In the genomic region with DNA sequence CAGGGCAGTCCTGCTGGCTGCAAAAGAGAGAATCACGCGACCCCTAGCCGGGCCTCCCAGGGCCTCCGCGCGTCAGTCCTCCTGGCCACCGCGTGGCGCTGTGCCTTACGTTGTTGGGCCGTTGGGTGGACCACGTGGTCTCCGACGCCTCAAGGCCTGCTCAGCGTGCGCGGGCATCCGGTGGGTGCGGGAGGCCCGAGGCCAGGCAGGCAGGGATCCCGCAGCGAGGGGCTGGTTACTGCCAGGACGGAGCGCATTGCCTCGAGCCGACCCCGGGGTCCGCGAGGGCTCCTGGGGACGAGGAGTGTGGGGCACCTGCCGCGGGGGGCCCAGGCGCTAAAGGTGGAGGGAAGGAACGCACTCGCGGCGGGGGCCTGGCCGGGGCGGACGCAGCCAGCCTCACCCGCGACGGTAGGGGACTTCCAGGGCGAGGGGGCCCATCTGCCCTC, we compare ENCODE assay signal across 2 cellular contexts.
TF ChIP-seq lines count a peak whose summit lies in the region.

A gene with protein sequence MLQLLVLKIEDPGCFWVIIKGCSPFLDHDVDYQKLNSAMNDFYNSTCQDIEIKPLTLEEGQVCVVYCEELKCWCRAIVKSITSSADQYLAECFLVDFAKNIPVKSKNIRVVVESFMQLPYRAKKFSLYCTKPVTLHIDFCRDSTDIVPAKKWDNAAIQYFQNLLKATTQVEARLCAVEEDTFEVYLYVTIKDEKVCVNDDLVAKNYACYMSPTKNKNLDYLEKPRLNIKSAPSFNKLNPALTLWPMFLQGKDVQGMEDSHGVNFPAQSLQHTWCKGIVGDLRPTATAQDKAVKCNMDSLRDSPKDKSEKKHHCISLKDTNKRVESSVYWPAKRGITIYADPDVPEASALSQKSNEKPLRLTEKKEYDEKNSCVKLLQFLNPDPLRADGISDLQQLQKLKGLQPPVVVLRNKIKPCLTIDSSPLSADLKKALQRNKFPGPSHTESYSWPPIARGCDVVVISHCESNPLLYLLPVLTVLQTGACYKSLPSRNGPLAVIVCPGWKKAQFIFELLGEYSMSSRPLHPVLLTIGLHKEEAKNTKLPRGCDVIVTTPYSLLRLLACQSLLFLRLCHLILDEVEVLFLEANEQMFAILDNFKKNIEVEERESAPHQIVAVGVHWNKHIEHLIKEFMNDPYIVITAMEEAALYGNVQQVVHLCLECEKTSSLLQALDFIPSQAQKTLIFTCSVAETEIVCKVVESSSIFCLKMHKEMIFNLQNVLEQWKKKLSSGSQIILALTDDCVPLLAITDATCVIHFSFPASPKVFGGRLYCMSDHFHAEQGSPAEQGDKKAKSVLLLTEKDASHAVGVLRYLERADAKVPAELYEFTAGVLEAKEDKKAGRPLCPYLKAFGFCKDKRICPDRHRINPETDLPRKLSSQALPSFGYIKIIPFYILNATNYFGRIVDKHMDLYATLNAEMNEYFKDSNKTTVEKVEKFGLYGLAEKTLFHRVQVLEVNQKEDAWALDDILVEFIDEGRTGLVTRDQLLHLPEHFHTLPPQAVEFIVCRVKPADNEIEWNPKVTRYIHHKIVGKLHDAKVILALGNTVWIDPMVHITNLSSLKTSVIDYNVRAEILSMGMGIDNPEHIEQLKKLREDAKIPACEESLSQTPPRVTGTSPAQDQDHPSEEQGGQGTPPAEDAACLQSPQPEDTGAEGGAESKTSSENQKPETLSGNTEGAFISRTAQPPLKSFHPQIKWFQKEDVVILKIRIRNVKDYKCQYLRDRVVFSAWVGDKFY (N-terminal part only) (plus strand): TSS at position 157 of the 449 bp plus-strand sequence. CDS start 306 bp downstream, outside the sequence.

TF ChIP-seq in HEK293, 187 proteins besides CTCF, POLR2A, EP300 and RAD21:
- TF ChIP-seq KLF8 (tag by site-specific recombination; IDR thresholded peaks at IDR 0.05) (peak; percentile 25; the same call in 1 of the 2 replicates), ZBTB48 (tag by site-specific recombination; IDR thresholded peaks at IDR 0.05) (no peak), ZNF202 (tag by site-specific recombination; IDR thresholded peaks at IDR 0.05; ENCODE audit: borderline replicate concordance) (peak; percentile 100), ZNF16 (tag by site-specific recombination; IDR thresholded peaks at IDR 0.05; ENCODE audit: low read depth) (no peak), FEZF1 (tag by site-specific recombination; IDR thresholded peaks at IDR 0.05) (no peak), GLI2 (tag by site-specific recombination; IDR thresholded peaks at IDR 0.05; ENCODE audit: borderline replicate concordance, low read depth) (no peak)
- TF ChIP-seq, protein P1, sequence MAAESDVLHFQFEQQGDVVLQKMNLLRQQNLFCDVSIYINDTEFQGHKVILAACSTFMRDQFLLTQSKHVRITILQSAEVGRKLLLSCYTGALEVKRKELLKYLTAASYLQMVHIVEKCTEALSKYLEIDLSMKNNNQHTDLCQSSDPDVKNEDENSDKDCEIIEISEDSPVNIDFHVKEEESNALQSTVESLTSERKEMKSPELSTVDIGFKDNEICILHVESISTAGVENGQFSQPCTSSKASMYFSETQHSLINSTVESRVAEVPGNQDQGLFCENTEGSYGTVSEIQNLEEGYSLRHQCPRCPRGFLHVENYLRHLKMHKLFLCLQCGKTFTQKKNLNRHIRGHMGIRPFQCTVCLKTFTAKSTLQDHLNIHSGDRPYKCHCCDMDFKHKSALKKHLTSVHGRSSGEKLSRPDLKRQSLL (tag by site-specific recombination; IDR thresholded peaks at IDR 0.05), result peak; percentile 28; the same call in 1 of the 2 replicates
TF ChIP-seq in HEK293: peak in this region for 3.

TF ChIP-seq in H1, 55 proteins besides CTCF, POLR2A, EP300 and RAD21:
- TF ChIP-seq POLR2AphosphoS5 (IDR thresholded peaks at IDR 0.05; ENCODE audit: low read depth, low read length) (no peak), EGR1 (IDR thresholded peaks at IDR 0.05; ENCODE audit: borderline replicate concordance, low read depth, low read length) (0 out of 2 replicates have a peak, but pooled peaks have one; percentile 33), TBP (IDR thresholded peaks at IDR 0.05; ENCODE audit: low read depth, low read length) (0 out of 2 replicates have a peak, but pooled peaks have one; percentile 15), TCF12 (IDR thresholded peaks at IDR 0.05; ENCODE audit: low read depth, low read length) (no peak), SP2 (IDR thresholded peaks at IDR 0.05; ENCODE audit: low read length) (peak; percentile 16; the same call in 1 of the 2 replicates), HDAC2 (IDR thresholded peaks at IDR 0.05; ENCODE audit: borderline replicate concordance in 1 of 2, low read depth in 2 of 2, low read length in 2 of 2) (no peak)
- TF ChIP-seq, protein P2, sequence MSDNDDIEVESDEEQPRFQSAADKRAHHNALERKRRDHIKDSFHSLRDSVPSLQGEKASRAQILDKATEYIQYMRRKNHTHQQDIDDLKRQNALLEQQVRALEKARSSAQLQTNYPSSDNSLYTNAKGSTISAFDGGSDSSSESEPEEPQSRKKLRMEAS (IDR thresholded peaks at IDR 0.05), result peak; percentile 97
- TF ChIP-seq, protein P3, sequence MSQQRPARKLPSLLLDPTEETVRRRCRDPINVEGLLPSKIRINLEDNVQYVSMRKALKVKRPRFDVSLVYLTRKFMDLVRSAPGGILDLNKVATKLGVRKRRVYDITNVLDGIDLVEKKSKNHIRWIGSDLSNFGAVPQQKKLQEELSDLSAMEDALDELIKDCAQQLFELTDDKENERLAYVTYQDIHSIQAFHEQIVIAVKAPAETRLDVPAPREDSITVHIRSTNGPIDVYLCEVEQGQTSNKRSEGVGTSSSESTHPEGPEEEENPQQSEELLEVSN (IDR thresholded peaks at IDR 0.05), result peak; percentile 89
- TF ChIP-seq, protein P4, sequence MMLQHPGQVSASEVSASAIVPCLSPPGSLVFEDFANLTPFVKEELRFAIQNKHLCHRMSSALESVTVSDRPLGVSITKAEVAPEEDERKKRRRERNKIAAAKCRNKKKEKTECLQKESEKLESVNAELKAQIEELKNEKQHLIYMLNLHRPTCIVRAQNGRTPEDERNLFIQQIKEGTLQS (IDR thresholded peaks at IDR 0.05; ENCODE audit: insufficient read depth, low read depth, low read length), result no peak
TF ChIP-seq in H1: peak in this region for 5.
